34 cellular contexts compared by ENCODE assay signal in genomic region chr6:22557007-22557406, GRCh38. TPM values are rescaled to one million over a fixed set of nuclear protein-coding genes. Genes with fewer than 3 reads are reported as not detected.
"Had no signal": no experiment of that assay in that cellular context is flagged by ENCODE, and none has a peak within 500 bp of the region (broad histone marks: within the 10 kb centered on the region; RNA-seq: fewer than 3 reads in every experiment).

No MANE protein-coding gene starts in this region.

- H3K27me3 ChIP-seq: neutrophil, pancreas, right atrium auricular region, spleen, stomach, thyroid gland, tibial nerve, upper lobe of left lung, vagina had no signal

- H3K4me3 ChIP-seq: pancreas, prostate gland, right atrium auricular region, skin epidermis, smooth muscle cell, spleen, stomach, thoracic aorta, thyroid gland, tibial nerve, upper lobe of left lung, vagina had no signal

- H3K4me3 Mint-ChIP-seq: naive thymus-derived CD8-positive, alpha-beta T cell; natural killer cell treated with Interleukin-12 subunit alpha and Interleukin-12 subunit beta and Interleukin-15 and Interleukin-18, amount 100 ng/mL, for 72 hours; nephron progenitor cell; neural crest cell; stimulated activated effector memory CD8-positive, alpha-beta T cell treated with anti-CD3 and anti-CD28 coated beads, Interleukin-12 subunit alpha, Interleukin-12 subunit beta, amount 100 ng/mL, for 72 hours; stimulated activated naive B cell treated with anti-CD40 and anti-IgM and Interleukin-4, amounts not matched to agents 10 μg/mL and 1 μg/mL and 100 μg/mL, for 72 hours; stimulated activated naive CD8-positive, alpha-beta T cell treated with anti-CD3 and anti-CD28 coated beads, Interleukin-15, Interleukin-2, amounts not matched to agents 100 ng/mL and 50 ng/mL, for 24 hours had no signal

- H3K9me3 ChIP-seq: neutrophil, pancreas, prostate gland, right atrium auricular region, spleen, stomach, thoracic aorta, thyroid gland, tibial nerve, upper lobe of left lung, vagina had no signal

- H3K36me3 Mint-ChIP-seq: naive thymus-derived CD8-positive, alpha-beta T cell; natural killer cell treated with Interleukin-12 subunit alpha and Interleukin-12 subunit beta and Interleukin-15 and Interleukin-18, amount 100 ng/mL, for 72 hours; stimulated activated effector memory CD8-positive, alpha-beta T cell treated with anti-CD3 and anti-CD28 coated beads, Interleukin-12 subunit alpha, Interleukin-12 subunit beta, amount 100 ng/mL, for 72 hours; stimulated activated naive B cell treated with anti-CD40 and anti-IgM and Interleukin-4, amounts not matched to agents 10 μg/mL and 1 μg/mL and 100 μg/mL, for 72 hours had no signal

- H3K27ac Mint-ChIP-seq: naive thymus-derived CD8-positive, alpha-beta T cell; natural killer cell treated with Interleukin-12 subunit alpha and Interleukin-12 subunit beta and Interleukin-15 and Interleukin-18, amount 100 ng/mL, for 72 hours; nephron progenitor cell; stimulated activated effector memory CD8-positive, alpha-beta T cell treated with anti-CD3 and anti-CD28 coated beads, Interleukin-12 subunit alpha, Interleukin-12 subunit beta, amount 100 ng/mL, for 72 hours; stimulated activated naive B cell treated with anti-CD40 and anti-IgM and Interleukin-4, amounts not matched to agents 10 μg/mL and 1 μg/mL and 100 μg/mL, for 72 hours; stimulated activated naive CD8-positive, alpha-beta T cell treated with anti-CD3 and anti-CD28 coated beads, Interleukin-15, Interleukin-2, amounts not matched to agents 100 ng/mL and 50 ng/mL, for 24 hours had no signal

- H3K4me2 ChIP-seq: smooth muscle cell had no signal

- H3K27me3 Mint-ChIP-seq: naive thymus-derived CD8-positive, alpha-beta T cell; natural killer cell treated with Interleukin-12 subunit alpha and Interleukin-12 subunit beta and Interleukin-15 and Interleukin-18, amount 100 ng/mL, for 72 hours; stimulated activated naive B cell treated with anti-CD40 and anti-IgM and Interleukin-4, amounts not matched to agents 10 μg/mL and 1 μg/mL and 100 μg/mL, for 72 hours; stimulated activated naive CD8-positive, alpha-beta T cell treated with anti-CD3 and anti-CD28 coated beads, Interleukin-15, Interleukin-2, amounts not matched to agents 100 ng/mL and 50 ng/mL, for 24 hours had no signal

- H3K36me3 ChIP-seq: neutrophil, pancreas, prostate gland, right atrium auricular region, spleen, stomach, thoracic aorta, thyroid gland, tibial nerve, upper lobe of left lung, vagina had no signal

- H3K4me1 ChIP-seq: prostate gland, spleen, thyroid gland, tibial nerve, upper lobe of left lung had no signal

- H3K27ac ChIP-seq: neutrophil, pancreas, prostate gland, right atrium auricular region, skin epidermis, spleen, stomach, thoracic aorta, thyroid gland, tibial nerve, upper lobe of left lung, vagina had no signal

- ATAC-seq: naive thymus-derived CD8-positive, alpha-beta T cell; natural killer cell treated with Interleukin-12 subunit alpha and Interleukin-12 subunit beta and Interleukin-15 and Interleukin-18, amount 100 ng/mL, for 72 hours; sciatic nerve; stimulated activated effector memory CD8-positive, alpha-beta T cell treated with anti-CD3 and anti-CD28 coated beads, Interleukin-12 subunit alpha, Interleukin-12 subunit beta, amount 100 ng/mL, for 72 hours; stimulated activated naive B cell treated with anti-CD40 and anti-IgM and Interleukin-4, amounts not matched to agents 10 μg/mL and 1 μg/mL and 100 μg/mL, for 72 hours had no signal

- DNase-seq: naive thymus-derived CD8-positive, alpha-beta T cell; nephron progenitor cell; nucleus accumbens; pancreas; retina; spleen; stimulated activated CD4-positive, alpha-beta T cell treated with anti-CD3 and anti-CD28 coated beads, Interleukin-12 subunit alpha, Interleukin-12 subunit beta, amount 100 ng/mL, for 4 hours; stimulated activated CD4-positive, alpha-beta T cell treated with anti-CD3 and anti-CD28 coated beads, Interleukin-1b, Interleukin-23, amount 100 ng/mL, for 48 hours; stimulated activated CD4-positive, alpha-beta T cell treated with anti-CD3 and anti-CD28 coated beads, Interleukin-4, amount 100 ng/mL, for 24 hours; stimulated activated naive B cell treated with anti-CD40 and anti-IgM and Interleukin-4, amounts not matched to agents 10 μg/mL and 1 μg/mL and 100 μg/mL, for 72 hours; stimulated activated naive CD4-positive, alpha-beta T cell treated with Interleukin-2 at 50 U/mL for 16 hours; stomach; thyroid gland; trophoblast cell; upper lobe of left lung had no signal

- H3K4me1 Mint-ChIP-seq: naive thymus-derived CD8-positive, alpha-beta T cell; neural crest cell; stimulated activated effector memory CD8-positive, alpha-beta T cell treated with anti-CD3 and anti-CD28 coated beads, Interleukin-12 subunit alpha, Interleukin-12 subunit beta, amount 100 ng/mL, for 72 hours; stimulated activated naive B cell treated with anti-CD40 and anti-IgM and Interleukin-4, amounts not matched to agents 10 μg/mL and 1 μg/mL and 100 μg/mL, for 72 hours had no signal

- H3K9me3 Mint-ChIP-seq: stimulated activated naive B cell treated with anti-CD40 and anti-IgM and Interleukin-4, amounts not matched to agents 10 μg/mL and 1 μg/mL and 100 μg/mL, for 72 hours; stimulated activated naive CD8-positive, alpha-beta T cell treated with anti-CD3 and anti-CD28 coated beads, Interleukin-15, Interleukin-2, amounts not matched to agents 100 ng/mL and 50 ng/mL, for 24 hours had no signal

RNA-seq across cellular contexts. Expression of gene HDGFL1, which starts 12.4 kb away (rescaled TPM):
- total RNA-seq: naive thymus-derived CD8-positive, alpha-beta T cell; natural killer cell treated with Interleukin-12 subunit alpha and Interleukin-12 subunit beta and Interleukin-15 and Interleukin-18, amount 100 ng/mL, for 72 hours; neural crest cell; omental fat pad; osteocyte; pancreas; posterior vena cava; pulmonary artery endothelial cell; right atrium auricular region; sciatic nerve; smooth muscle cell; spleen; stomach; subcutaneous adipose tissue; thoracic aorta; upper lobe of left lung; ureter; vagina had no signal
- polyA plus RNA-seq: naive thymus-derived CD8-positive, alpha-beta T cell; pancreas; smooth muscle cell; spleen; stomach had no signal
